8 cellular contexts compared by ENCODE assay signal in genomic region chr1:110211503-110212164, GRCh38. TPM values are rescaled to one million over a fixed set of nuclear protein-coding genes. Genes with fewer than 3 reads are reported as not detected.
DNase-seq lines count a peak whose midpoint lies in the region; ATAC-seq and TF ChIP-seq lines count a peak whose summit lies in the region.

No MANE protein-coding gene starts in this region.

- CTCF ChIA-PET in activated CD4-positive, alpha-beta memory T cell treated with anti-CD3 and anti-CD28 coated beads, Interleukin-2, amount 10 ng/mL, durations not matched to agents 7 days and 5 days (lab: Charles Lee) = interaction anchor here (0.8 to 7.1 kb wide), 4 partner anchors 8 to 200 kb away, joined by 3 to 234 read pairs (median 8); no protein-coding TSS in a partner anchor

- H3K27ac Mint-ChIP-seq in activated CD4-positive, alpha-beta memory T cell treated with anti-CD3 and anti-CD28 coated beads, Interleukin-2, amount 10 ng/mL, durations not matched to agents 7 days and 5 days = peak overlapping the region; percentile 66
- H3K27ac Mint-ChIP-seq in glutamatergic neuron (ENCODE audit: unreplicated experiment) = no peak overlapping the region

- H3K27me3 Mint-ChIP-seq in activated CD4-positive, alpha-beta memory T cell treated with anti-CD3 and anti-CD28 coated beads, Interleukin-2, amount 10 ng/mL, durations not matched to agents 7 days and 5 days = peaks cover 9% of the 10 kb centered on the region
- peaks cover 19% of the 10 kb centered on the region for H3K27me3 Mint-ChIP-seq in glutamatergic neuron (ENCODE audit: unreplicated experiment)

- H3K4me3 Mint-ChIP-seq in activated CD4-positive, alpha-beta memory T cell treated with anti-CD3 and anti-CD28 coated beads, Interleukin-2, amount 10 ng/mL, durations not matched to agents 7 days and 5 days = peak overlapping the region; percentile 81
- H3K4me3 Mint-ChIP-seq in glutamatergic neuron (ENCODE audit: unreplicated experiment) = peak overlapping the region; percentile 81

- H3K4me1 Mint-ChIP-seq in activated CD4-positive, alpha-beta memory T cell treated with anti-CD3 and anti-CD28 coated beads, Interleukin-2, amount 10 ng/mL, durations not matched to agents 7 days and 5 days = peaks cover 51% of the 10 kb centered on the region
- H3K4me1 Mint-ChIP-seq in glutamatergic neuron (ENCODE audit: low read depth, unreplicated experiment) = peaks cover 33% of the 10 kb centered on the region

- POLR2A ChIA-PET in activated CD4-positive, alpha-beta memory T cell treated with anti-CD3 and anti-CD28 coated beads, Interleukin-2, amount 10 ng/mL, durations not matched to agents 7 days and 5 days (lab: Charles Lee) = interaction anchor here (0.9 to 8.0 kb wide), 6 partner anchors 9 to 137 kb away, joined by 3 to 142 read pairs (median 5); partner anchors contain the start of gene RBM15

- ATAC-seq in GM21825 (IDR thresholded peaks at IDR 0.05; ENCODE audit: unreplicated experiment) = no peak
- no peak for ATAC-seq in sciatic nerve

- intact Hi-C loops in sciatic nerve (cut with DNase I) = no loop called here

- no peak for TF ChIP-seq CTCF in glutamatergic neuron (IDR thresholded peaks at IDR 0.05; ENCODE audit: partially characterized antibody, unreplicated experiment)

- DNase-seq in NCI-H1105 treated with DMSO at 0.1 percent for 48 hours (lab: John Stamatoyannopoulos, UW) = peak; percentile 38
- DNase-seq in NCI-H1105 (lab: John Stamatoyannopoulos, UW) = no peak
- DNase-seq in activated CD4-positive, alpha-beta memory T cell treated with anti-CD3 and anti-CD28 coated beads, Interleukin-2, amount 10 ng/mL, durations not matched to agents 7 days and 5 days = no peak
- DNase-seq in glutamatergic neuron = no peak
- DNase-seq in stimulated activated CD4-positive, alpha-beta T cell treated with anti-CD3 and anti-CD28 coated beads, Interleukin-2, amount 100 ng/mL, for 24 hours = peak; percentile 39 to 49
- DNase-seq in substantia nigra (lab: John Stamatoyannopoulos, UW) = no peak
- no peak for DNase-seq in sciatic nerve (ENCODE audit: low spot score)

- no peaks in the 10 kb centered on the region for H3K9me3 Mint-ChIP-seq in activated CD4-positive, alpha-beta memory T cell treated with anti-CD3 and anti-CD28 coated beads, Interleukin-2, amount 10 ng/mL, durations not matched to agents 7 days and 5 days
- H3K9me3 Mint-ChIP-seq in glutamatergic neuron (ENCODE audit: unreplicated experiment) = peaks cover 12% of the 10 kb centered on the region

- no peak overlapping the region for H3K27ac ChIP-seq in substantia nigra (ENCODE audit: low read depth, low read length, poor library complexity, severe bottlenecking)

- peaks cover 3% of the 10 kb centered on the region for H3K36me3 Mint-ChIP-seq in activated CD4-positive, alpha-beta memory T cell treated with anti-CD3 and anti-CD28 coated beads, Interleukin-2, amount 10 ng/mL, durations not matched to agents 7 days and 5 days (ENCODE audit: low read depth)
- H3K36me3 Mint-ChIP-seq in glutamatergic neuron (ENCODE audit: unreplicated experiment) = no peaks in the 10 kb centered on the region

RNA-seq across cellular contexts. Expression of gene KCNC4, which starts 1.5 kb away (rescaled TPM):
- 1 to 10 TPM; 6.8 to 8.1 TPM for total RNA-seq in activated CD4-positive, alpha-beta memory T cell treated with anti-CD3 and anti-CD28 coated beads, Interleukin-2, amount 10 ng/mL, durations not matched to agents 7 days and 5 days
- 9.7 TPM for total RNA-seq in glutamatergic neuron (ENCODE audit: unreplicated experiment)
- total RNA-seq in sciatic nerve = 15.6 TPM

Comparison
In these comparisons a context has a peak if more than half of its experiments do, and no peak if none do; other contexts are left out.
1. DNase-seq: peak in NCI-H1105 treated with DMSO at 0.1 percent for 48 hours (single experiment) and stimulated activated CD4-positive, alpha-beta T cell treated with anti-CD3 and anti-CD28 coated beads, Interleukin-2, amount 100 ng/mL, for 24 hours (2 of 2); none in NCI-H1105 (single experiment), activated CD4-positive, alpha-beta memory T cell treated with anti-CD3 and anti-CD28 coated beads, Interleukin-2, amount 10 ng/mL, durations not matched to agents 7 days and 5 days (single experiment), glutamatergic neuron (single experiment), substantia nigra (0 of 49) and sciatic nerve (single experiment).